Comparison of ENCODE assay signal across 16 cellular contexts in the genomic region with DNA sequence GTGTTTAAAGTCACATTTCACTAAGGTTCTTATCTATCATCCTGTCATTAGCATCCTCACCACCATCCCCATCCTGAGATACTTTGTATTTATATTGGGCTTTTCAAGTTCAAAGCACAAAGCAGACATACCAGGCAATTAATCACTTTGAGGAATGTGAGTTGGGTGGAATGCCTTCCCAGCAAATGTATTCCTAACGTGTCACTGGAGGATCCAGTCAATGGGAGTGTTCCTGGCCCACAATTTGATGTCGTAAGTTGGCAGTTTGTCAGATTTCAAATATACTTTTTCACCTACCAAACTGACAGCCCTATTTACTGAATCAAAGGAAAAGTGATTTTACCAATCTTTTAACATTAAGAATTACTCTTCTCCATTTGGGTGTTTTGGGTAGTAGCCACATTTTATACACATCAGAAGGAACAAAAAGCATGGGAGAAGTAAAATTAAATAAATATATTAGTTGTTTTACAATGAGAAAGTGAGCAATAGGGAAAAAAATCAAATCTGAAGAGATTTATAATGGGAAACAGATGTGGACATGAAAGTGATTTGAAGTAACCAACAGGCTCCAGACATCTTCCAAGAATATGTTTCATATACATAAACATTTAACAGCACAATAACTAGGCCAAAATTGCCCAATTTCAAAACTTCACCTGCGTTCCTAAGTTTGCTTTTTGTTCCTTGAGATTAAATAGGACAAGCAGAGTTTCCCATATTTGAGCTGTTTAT.
A peak's percentile ranks its signal among the peaks of the same experiment; 100 is the strongest.
DNase-seq lines count a peak whose midpoint lies in the region; ATAC-seq and TF ChIP-seq lines count a peak whose summit lies in the region.
"Had no signal": no experiment of that assay in that cellular context is flagged by ENCODE, and none has a peak within 500 bp of the region (broad histone marks: within the 10 kb centered on the region; RNA-seq: fewer than 3 reads in every experiment).

No MANE protein-coding gene starts in this region.

- TF ChIP-seq EP300 in Ishikawa (IDR thresholded peaks at IDR 0.05; ENCODE audit: borderline replicate concordance): no peak

- H3K9me3 Mint-ChIP-seq in chondrocyte (ENCODE audit: low read depth): peaks cover 2% of the 10 kb centered on the region
- H3K9me3 Mint-ChIP-seq: activated CD8-positive, alpha-beta T cell treated with anti-CD3 and anti-CD28 coated beads for 36 hours had no signal

- peaks cover 37% of the 10 kb centered on the region for H3K4me1 Mint-ChIP-seq in chondrocyte (ENCODE audit: low read depth)
- H3K4me1 Mint-ChIP-seq: CD4-positive, CD25-positive, alpha-beta regulatory T cell had no signal

- no peak overlapping the region for H2BK5ac ChIP-seq in mesenchymal stem cell (ENCODE audit: low read depth, low read length, poor library complexity, severe bottlenecking)

- H3K18ac ChIP-seq in mesenchymal stem cell (ENCODE audit: low read depth in 1 of 2, low read length in 2 of 2): no peak overlapping the region

- H2BK12ac ChIP-seq in mesenchymal stem cell (ENCODE audit: low read length in 2 of 2): no peak overlapping the region

- no peak overlapping the region for H3K4ac ChIP-seq in mesenchymal stem cell (ENCODE audit: low read depth in 1 of 2, low read length in 2 of 2)

- no peak overlapping the region for H3K14ac ChIP-seq in mesenchymal stem cell (ENCODE audit: low read length in 2 of 2)

- H3K9ac ChIP-seq in mesenchymal stem cell (ENCODE audit: low read length): peak overlapping the region; percentile 56

- H3K36me3 Mint-ChIP-seq in chondrocyte (ENCODE audit: low read depth): no peaks in the 10 kb centered on the region
- H3K36me3 Mint-ChIP-seq: CD4-positive, CD25-positive, alpha-beta regulatory T cell had no signal

- H2AFZ ChIP-seq in mesenchymal stem cell (ENCODE audit: low read depth, low read length): no peak overlapping the region
- H2AFZ ChIP-seq: PC-9 had no signal

- no peak overlapping the region for H3K4me2 ChIP-seq in mesenchymal stem cell (ENCODE audit: low read length, poor library complexity, severe bottlenecking)
- H3K4me2 ChIP-seq: PC-9 had no signal

- no peak overlapping the region for H3K27ac ChIP-seq in mesenchymal stem cell (ENCODE audit: low read length, poor library complexity, severe bottlenecking)
- H3K27ac ChIP-seq in aorta (ENCODE audit: low read depth in 1 of 2, low read length in 2 of 2): no peak overlapping the region
- H3K27ac ChIP-seq: colonic mucosa, PC-9 had no signal

- H4K8ac ChIP-seq in mesenchymal stem cell (ENCODE audit: low read length): no peak overlapping the region

- intact Hi-C loops in aorta (cut with DNase I): no loop called here

- H3K9me3 ChIP-seq in mesenchymal stem cell (ENCODE audit: control insufficient read depth, low read length) (no peaks in the 10 kb centered on the region), aorta (ENCODE audit: control insufficient read depth, low read length) (no peaks in the 10 kb centered on the region)
- H3K9me3 ChIP-seq: colonic mucosa had no signal

- no peaks in the 10 kb centered on the region for H3K79me1 ChIP-seq in mesenchymal stem cell (replicated peaks; ENCODE audit: low read length, poor library complexity, severe bottlenecking)

- DNase-seq in AG09309 (ENCODE audit: low read depth): peak; percentile 89
- no peak for DNase-seq in chondrocyte (ENCODE audit: low spot score)
- DNase-seq in mesenchymal stem cell: peak; percentile 1
- no peak for DNase-seq in aorta
- no peak for DNase-seq in SIG-M5 treated with dmso at 0.1 percent for 504 hours (lab: John Stamatoyannopoulos, UW; ENCODE audit: unreplicated experiment)
- no peak for DNase-seq in OCI-M2 (lab: John Stamatoyannopoulos, UW; ENCODE audit: unreplicated experiment)
- no peak for DNase-seq in GOT3 (lab: John Stamatoyannopoulos, UW)
- DNase-seq: activated CD8-positive, alpha-beta T cell treated with anti-CD3 and anti-CD28 coated beads for 36 hours; activated gamma-delta T cell treated with Interleukin-2 at 50 U/mL for 16 hours; CD4-positive, CD25-positive, alpha-beta regulatory T cell; colonic mucosa; IMR-90; NCI-H2029 had no signal

- H2BK15ac ChIP-seq in mesenchymal stem cell (ENCODE audit: low read depth, poor library complexity, severe bottlenecking): no peak overlapping the region

- H3K27me3 Mint-ChIP-seq in chondrocyte (ENCODE audit: low read depth): no peaks in the 10 kb centered on the region
- H3K27me3 Mint-ChIP-seq: activated CD8-positive, alpha-beta T cell treated with anti-CD3 and anti-CD28 coated beads for 36 hours; CD4-positive, CD25-positive, alpha-beta regulatory T cell had no signal

- WGBS in mesenchymal stem cell: 0% methylated on average over 1 of the region's 3 CpGs
- 51 to 60% methylated on average over 3 of the region's 3 CpGs for WGBS in aorta, 2 donors

- no peaks in the 10 kb centered on the region for H3K36me3 ChIP-seq in mesenchymal stem cell (ENCODE audit: control insufficient read depth in 1 of 2, insufficient read depth in 2 of 2, low read depth in 1 of 2, low read length in 2 of 2)
- no peaks in the 10 kb centered on the region for H3K36me3 ChIP-seq in aorta (ENCODE audit: control insufficient read depth in 1 of 2, insufficient read depth in 2 of 2, low read length in 1 of 2)
- H3K36me3 ChIP-seq: colonic mucosa had no signal

- H3K4me3 Mint-ChIP-seq in chondrocyte (ENCODE audit: unreplicated experiment): no peak overlapping the region
- H3K4me3 Mint-ChIP-seq: activated CD8-positive, alpha-beta T cell treated with anti-CD3 and anti-CD28 coated beads for 36 hours; CD4-positive, CD25-positive, alpha-beta regulatory T cell had no signal

- TF ChIP-seq CTCF in AG09309 (IDR thresholded peaks at IDR 0.05; ENCODE audit: control insufficient read depth, insufficient read depth, low read depth, low read length, missing control alignments) (no peak), chondrocyte (IDR thresholded peaks at IDR 0.05) (no peak)

- H3K27me3 ChIP-seq in mesenchymal stem cell (ENCODE audit: control insufficient read depth in 1 of 2, insufficient read depth in 1 of 2, low read length in 2 of 2) (no peaks in the 10 kb centered on the region), aorta (ENCODE audit: control insufficient read depth in 1 of 2, insufficient read depth in 2 of 2, low read length in 1 of 2) (no peaks in the 10 kb centered on the region)
- H3K27me3 ChIP-seq: colonic mucosa had no signal

- TF ChIP-seq RAD21 in Ishikawa (IDR thresholded peaks at IDR 0.05; ENCODE audit: low read depth): no peak

- H4K91ac ChIP-seq in mesenchymal stem cell (ENCODE audit: low read length): no peak overlapping the region

- peak overlapping the region; percentile 70 for H3K27ac Mint-ChIP-seq in chondrocyte (ENCODE audit: unreplicated experiment)
- H3K27ac Mint-ChIP-seq: activated CD8-positive, alpha-beta T cell treated with anti-CD3 and anti-CD28 coated beads for 36 hours; CD4-positive, CD25-positive, alpha-beta regulatory T cell had no signal

- H3K4me1 ChIP-seq in mesenchymal stem cell (ENCODE audit: control insufficient read depth, insufficient read depth, low read depth, low read length): no peaks in the 10 kb centered on the region
- H3K4me1 ChIP-seq in aorta (ENCODE audit: control insufficient read depth in 1 of 2, insufficient read depth in 2 of 2, low read length in 2 of 2): no peaks in the 10 kb centered on the region
- H3K4me1 ChIP-seq: colonic mucosa had no signal

- no peak overlapping the region for H2AK5ac ChIP-seq in mesenchymal stem cell (ENCODE audit: low read length, severe bottlenecking)

- H2BK120ac ChIP-seq in mesenchymal stem cell (ENCODE audit: low read depth, low read length): no peak overlapping the region

- no peak for ATAC-seq in aorta (ENCODE audit: low FRiP score)
- ATAC-seq: activated CD8-positive, alpha-beta T cell treated with anti-CD3 and anti-CD28 coated beads for 36 hours had no signal

- H3K4me3 ChIP-seq in AG09309 (ENCODE audit: control insufficient read depth, low read depth, low read length) (no peak overlapping the region), mesenchymal stem cell (ENCODE audit: insufficient read depth in 1 of 2, low read depth in 1 of 2, low read length in 2 of 2) (no peak overlapping the region), aorta (ENCODE audit: low read length in 2 of 2) (no peak overlapping the region)
- H3K4me3 ChIP-seq: colonic mucosa, PC-9, skin epidermis had no signal

- H3K23ac ChIP-seq in mesenchymal stem cell (ENCODE audit: low read length in 2 of 2): no peak overlapping the region

TF ChIP-seq in Ishikawa, 13 proteins besides CTCF, POLR2A, EP300 and RAD21:
- TF ChIP-seq TEAD4 (IDR thresholded peaks at IDR 0.05) (peak; percentile 13; the same call in 1 of the 2 replicates), YY1 (IDR thresholded peaks at IDR 0.05; ENCODE audit: low read depth) (no peak)

Comparison
In these comparisons a context has a peak if more than half of its experiments do, and no peak if none do; other contexts are left out.
1. DNase-seq: peak in AG09309 (single experiment) and mesenchymal stem cell (single experiment); none in chondrocyte (single experiment), aorta (0 of 2), SIG-M5 treated with dmso at 0.1 percent for 504 hours (single experiment), OCI-M2 (single experiment) and GOT3 (single experiment).